In the genomic region with DNA sequence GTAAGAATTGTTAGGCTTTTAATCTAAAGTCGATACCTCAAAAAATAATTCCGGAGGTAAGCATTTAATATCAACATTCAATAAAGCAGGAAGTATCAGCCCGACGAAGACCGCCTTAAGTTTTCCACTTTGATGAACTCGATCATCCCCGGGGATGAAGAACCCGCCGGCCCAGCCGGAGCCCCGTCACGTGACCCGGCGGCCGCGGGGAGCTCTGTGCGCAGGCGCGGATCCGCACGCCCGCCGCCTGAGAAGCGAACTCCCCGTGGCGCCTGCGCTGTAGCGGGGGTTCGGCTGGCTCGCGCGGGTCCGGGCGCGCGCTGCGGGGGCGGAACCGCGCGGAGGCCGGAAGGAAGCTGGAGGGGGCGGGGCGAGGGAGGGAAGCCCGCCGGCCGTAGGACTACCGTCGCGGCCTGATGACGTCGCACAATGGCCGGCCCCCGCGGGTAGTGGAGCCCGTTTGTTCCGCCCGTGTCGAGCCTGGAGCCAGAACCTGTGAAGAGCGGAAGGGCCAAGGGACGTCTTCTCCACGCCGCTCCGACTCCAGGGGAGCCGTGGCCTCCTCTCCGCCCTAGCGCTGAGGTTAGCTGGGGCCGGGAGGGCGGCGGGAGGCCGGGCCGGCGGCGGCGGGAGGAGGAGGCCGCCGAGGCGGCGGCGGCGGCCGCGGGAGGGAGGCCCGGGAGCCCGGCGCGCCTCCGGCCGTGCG, we compare ENCODE assay signal across 8 cellular contexts. TPM values are rescaled to one million over a fixed set of nuclear protein-coding genes. Genes with fewer than 3 reads are reported as not detected.
DNase-seq lines count a peak whose midpoint lies in the region; ATAC-seq and TF ChIP-seq lines count a peak whose summit lies in the region.

A gene (plus strand): TSS at position 419 of the 706 bp plus-strand sequence. CDS start 6,721 bp downstream, outside the sequence.

- peak; percentile 87 for TF ChIP-seq POLR2A in GM18951 (IDR thresholded peaks at IDR 0.05; ENCODE audit: extremely low read depth, insufficient read depth, insufficient read length)

- TF ChIP-seq CTCF in activated B cell treated with CpG ODN at 0.5 μM for 24 hours (IDR thresholded peaks at IDR 0.05) = no peak
- TF ChIP-seq CTCF in cardiac fibroblast (IDR thresholded peaks at IDR 0.05; ENCODE audit: low read depth, low read length) = no peak

- H3K36me3 Mint-ChIP-seq in activated B cell treated with CpG ODN at 0.5 μM for 24 hours (ENCODE audit: low read depth) (peaks cover 20% of the 10 kb centered on the region), immature natural killer cell (no peaks in the 10 kb centered on the region)

- H3K27ac Mint-ChIP-seq in activated B cell treated with CpG ODN at 0.5 μM for 24 hours = peak within 1 kb of the TSS; percentile 76
- H3K27ac Mint-ChIP-seq in immature natural killer cell = peak within 1 kb of the TSS; percentile 81 to 90 (median 88)

- POLR2A ChIA-PET in activated B cell treated with CpG ODN at 0.5 μM for 24 hours (lab: Charles Lee) = interaction anchor here (0.6 to 2.4 kb wide), 30 partner anchors 15 to 1451 kb away, joined by 3 to 13 read pairs (median 4); a partner anchor contains a TSS

- no peaks in the 10 kb centered on the region for H3K9me3 Mint-ChIP-seq in activated B cell treated with CpG ODN at 0.5 μM for 24 hours
- H3K9me3 Mint-ChIP-seq in immature natural killer cell = no peaks in the 10 kb centered on the region

- H3K4me1 Mint-ChIP-seq in activated B cell treated with CpG ODN at 0.5 μM for 24 hours (peaks cover 25% of the 10 kb centered on the region), immature natural killer cell (peaks cover 26% of the 10 kb centered on the region in 2 donors)

- intact Hi-C loops in activated B cell treated with CpG ODN at 0.5 μM for 24 hours (cut with micrococcal nuclease) = loop anchor here (1.0 to 5.0 kb wide), 10 partner anchors 33 to 803 kb away; a partner anchor contains a TSS

- no peaks in the 10 kb centered on the region for H3K27me3 Mint-ChIP-seq in activated B cell treated with CpG ODN at 0.5 μM for 24 hours
- peaks cover 3 to 14% (median 13%) of the 10 kb centered on the region in 3 donors for H3K27me3 Mint-ChIP-seq in immature natural killer cell (ENCODE audit: low read depth in 3 of 3)

- in situ Hi-C loops in ACHN (cut with HindIII; ENCODE audit: low pct_ligation_motif_present, low pct_unique_long_range_greater_than_20kb, low sequenced_read_pairs) (no loop called here), GM18951 (cut with MboI; ENCODE audit: low sequenced_read_pairs, unreplicated experiment) (loop anchor here (25.0 kb wide), 1 partner anchor 383 kb away; no protein-coding TSS in a partner anchor)

- CTCF ChIA-PET in activated B cell treated with CpG ODN at 0.5 μM for 24 hours (lab: Charles Lee) = interaction anchor here (0.8 to 1.3 kb wide), 2 partner anchors 9 to 167 kb away, joined by 3 to 5 read pairs; no protein-coding TSS in a partner anchor

- peak within 1 kb of the TSS; percentile 72 to 89 for H3K4me3 ChIP-seq in cardiac fibroblast (replicated peaks in 1 of 2; ENCODE audit: low read depth in 2 of 2, low read length in 2 of 2)

- DNase-seq in ACHN = peak; percentile 98
- DNase-seq in NCI-H345 (lab: John Stamatoyannopoulos, UW) = peak; percentile 95
- DNase-seq in activated B cell treated with CpG ODN at 0.5 μM for 24 hours = peak; percentile 99
- DNase-seq in cardiac fibroblast (ENCODE audit: low read depth in 2 of 2) = peak; percentile 95 to 98
- DNase-seq in immature natural killer cell = peak; percentile 96 to 98 (median 97)
- peak; percentile 92 for DNase-seq in smooth muscle cell of the brain vasculature (ENCODE audit: low read depth, low spot score)

- ATAC-seq in HG03175 (IDR thresholded peaks at IDR 0.05; ENCODE audit: unreplicated experiment) = peak; percentile 81
- peak; percentile 92 for ATAC-seq in activated B cell treated with CpG ODN at 0.5 μM for 24 hours (ENCODE audit: low read depth)

- H3K4me3 Mint-ChIP-seq in activated B cell treated with CpG ODN at 0.5 μM for 24 hours = peak within 1 kb of the TSS; percentile 86
- H3K4me3 Mint-ChIP-seq in immature natural killer cell = peak within 1 kb of the TSS; percentile 84 to 88 (median 86)

RNA-seq across cellular contexts. Expression of the gene that starts here (rescaled TPM):
- total RNA-seq in activated B cell treated with CpG ODN at 0.5 μM for 24 hours = 61.7 and 74.2 TPM in 2 replicates
- polyA plus RNA-seq in immature natural killer cell = 10 to 100 TPM in 1 of 3 donors, 1 to 10 TPM in 2; 1.0 to 29.0 (median 8.7) TPM

Comparison
In these comparisons a context has a peak if more than half of its experiments do, and no peak if none do; other contexts are left out.
1. Peak in every context shown above with its lines: DNase-seq, ATAC-seq and H3K4me3 ChIP-seq.